ENCODE assay signal across 20 cellular contexts in genomic region chr6:85186546-85187170, GRCh38.
DNase-seq lines count a peak whose midpoint lies in the region; ATAC-seq and TF ChIP-seq lines count a peak whose summit lies in the region.
"Had no signal": no experiment of that assay in that cellular context is flagged by ENCODE, and none has a peak within 500 bp of the region (broad histone marks: within the 10 kb centered on the region; RNA-seq: fewer than 3 reads in every experiment).

No MANE protein-coding gene starts in this region.

- H3K4me1 ChIP-seq in right atrium auricular region (no peaks in the 10 kb centered on the region), aorta (ENCODE audit: control insufficient read depth in 1 of 2, insufficient read depth in 2 of 2, low read length in 2 of 2) (no peaks in the 10 kb centered on the region), left lung (no peaks in the 10 kb centered on the region)
- H3K4me1 ChIP-seq: spleen had no signal

- H3K27me3 ChIP-seq in right atrium auricular region (no peaks in the 10 kb centered on the region), brain microvascular endothelial cell (replicated peaks) (no peaks in the 10 kb centered on the region), aorta (ENCODE audit: control insufficient read depth in 1 of 2, insufficient read depth in 2 of 2, low read length in 1 of 2) (no peaks in the 10 kb centered on the region), left lung (no peaks in the 10 kb centered on the region)
- H3K27me3 ChIP-seq: spleen had no signal

- in situ Hi-C loops in brain microvascular endothelial cell (cut with HindIII; ENCODE audit: low pct_ligation_motif_present, low sequenced_read_pairs), result no loop called here

- DNase-seq in right atrium auricular region (ENCODE audit: low spot score) (no peak), Right ventricle myocardium superior (no peak), brain microvascular endothelial cell (no peak), foreskin fibroblast (peak; percentile 28 to 71), aorta (no peak), CD1c-positive myeloid dendritic cell (ENCODE audit: extremely low spot score) (no peak), left lung (no peak)
- DNase-seq: activated CD4-positive, alpha-beta T cell treated with anti-CD3 and anti-CD28 coated beads for 4 hours; activated naive CD8-positive, alpha-beta T cell treated with anti-CD3 and anti-CD28 coated beads, Interleukin-2, amount 10 ng/mL, durations not matched to agents 7 days and 5 days; CD4-positive, CD25-positive, alpha-beta regulatory T cell; DND-41; left cardiac atrium; midbrain; NCI-H1092 treated with DMSO at 0.1 percent for 48 hours; NCI-H2081 treated with DMSO at 0.1 percent for 48 hours; NCI-H510A; RPMI8226; spleen; SW 1271 had no signal

- H3K27ac ChIP-seq in right atrium auricular region, result peak overlapping the region; percentile 11 to 30
- peak overlapping the region; percentile 83 for H3K27ac ChIP-seq in brain microvascular endothelial cell
- no peak overlapping the region for H3K27ac ChIP-seq in aorta (ENCODE audit: low read depth in 1 of 2, low read length in 2 of 2)
- no peak overlapping the region for H3K27ac ChIP-seq in left lung
- H3K27ac ChIP-seq: spleen had no signal

- H3K9me3 ChIP-seq in right atrium auricular region, result peaks cover 0 to 7% of the 10 kb centered on the region in 2 donors
- no peaks in the 10 kb centered on the region for H3K9me3 ChIP-seq in aorta (ENCODE audit: control insufficient read depth, low read length)
- H3K9me3 ChIP-seq in left lung, result peaks cover 0 to 20% of the 10 kb centered on the region in 2 donors

- intact Hi-C loops in Right ventricle myocardium superior (cut with DNase I), result no loop called here
- intact Hi-C loops in aorta (cut with DNase I), result no loop called here
- intact Hi-C loops in left lung (cut with DNase I), result no loop called here

- no peak for ATAC-seq in Right ventricle myocardium superior (ENCODE audit: poor library complexity)
- peak; percentile 59 for ATAC-seq in aorta (ENCODE audit: low FRiP score)
- no peak for ATAC-seq in HG03175 (IDR thresholded peaks at IDR 0.05; ENCODE audit: unreplicated experiment)
- no peak for ATAC-seq in left lung

- H3K4me3 ChIP-seq in right atrium auricular region, result no peak overlapping the region
- no peak overlapping the region for H3K4me3 ChIP-seq in brain microvascular endothelial cell (ENCODE audit: low read depth, low read length)
- H3K4me3 ChIP-seq in foreskin fibroblast (ENCODE audit: low read depth in 1 of 2, low read length in 2 of 2), result no peak overlapping the region
- H3K4me3 ChIP-seq in aorta (ENCODE audit: low read length in 2 of 2), result no peak overlapping the region
- no peak overlapping the region for H3K4me3 ChIP-seq in left lung
- H3K4me3 ChIP-seq: spleen had no signal

- no peak for TF ChIP-seq CTCF in right atrium auricular region (IDR thresholded peaks at IDR 0.05)
- no peak for TF ChIP-seq CTCF in brain microvascular endothelial cell (IDR thresholded peaks at IDR 0.05; ENCODE audit: low read depth, low read length, missing control alignments)
- TF ChIP-seq CTCF in foreskin fibroblast (IDR thresholded peaks at IDR 0.05; ENCODE audit: low read depth, low read length), result no peak
- TF ChIP-seq CTCF in left lung (IDR thresholded peaks at IDR 0.05), result no peak

- WGBS in aorta, 2 donors, result 57 to 63% methylated on average over 1 of the region's 1 CpG

- H3K36me3 ChIP-seq in right atrium auricular region, result no peaks in the 10 kb centered on the region
- H3K36me3 ChIP-seq in brain microvascular endothelial cell (replicated peaks), result no peaks in the 10 kb centered on the region
- no peaks in the 10 kb centered on the region for H3K36me3 ChIP-seq in aorta (ENCODE audit: control insufficient read depth in 1 of 2, insufficient read depth in 2 of 2, low read length in 1 of 2)
- H3K36me3 ChIP-seq in left lung, result no peaks in the 10 kb centered on the region
- H3K36me3 ChIP-seq: spleen had no signal

Comparison
In these comparisons a context has a peak if more than half of its experiments do, and no peak if none do; other contexts are left out.
1. DNase-seq: peak in foreskin fibroblast (2 of 2); none in right atrium auricular region (single experiment), Right ventricle myocardium superior (single experiment), brain microvascular endothelial cell (single experiment), aorta (0 of 2), CD1c-positive myeloid dendritic cell (single experiment) and left lung (0 of 2).
2. H3K27ac ChIP-seq: peak in right atrium auricular region (2 of 2) and brain microvascular endothelial cell (single experiment); none in aorta (0 of 2) and left lung (0 of 2).